9 cellular contexts compared by ENCODE assay signal in genomic region chr3:65672876-65673815, GRCh38.
DNase-seq lines count a peak whose midpoint lies in the region; ATAC-seq and TF ChIP-seq lines count a peak whose summit lies in the region.
"Had no signal": no experiment of that assay in that cellular context is flagged by ENCODE, and none has a peak within 500 bp of the region (broad histone marks: within the 10 kb centered on the region; RNA-seq: fewer than 3 reads in every experiment).

No MANE protein-coding gene starts in this region.

- H3K9me3 ChIP-seq in AG04450 (ENCODE audit: control insufficient read depth, insufficient read depth, low read length) (no peaks in the 10 kb centered on the region), adrenal gland (replicated peaks in 1 of 3) (no peaks in the 10 kb centered on the region)
- no peaks in the 10 kb centered on the region for H3K9me3 ChIP-seq in CD8-positive, alpha-beta T cell (ENCODE audit: low read length)

- WGBS in adrenal gland, 4 donors = 44 to 49% (median 47%) methylated on average over 11 of the region's 11 CpGs

- no peaks in the 10 kb centered on the region for H3K4me1 ChIP-seq in adrenal gland (replicated peaks in 1 of 2)
- H3K4me1 ChIP-seq in CD8-positive, alpha-beta T cell (ENCODE audit: insufficient read depth, low read length) = no peaks in the 10 kb centered on the region

- in situ Hi-C loops in G401 (cut with HindIII; ENCODE audit: low sequenced_read_pairs) = no loop called here

- no peaks in the 10 kb centered on the region for H3K9me3 Mint-ChIP-seq in CD8-positive, alpha-beta T cell

- no peak overlapping the region for H3K27ac ChIP-seq in AG04450 (ENCODE audit: low read depth, low read length)
- H3K27ac ChIP-seq in adrenal gland = no peak overlapping the region
- no peak overlapping the region for H3K27ac ChIP-seq in CD8-positive, alpha-beta T cell (ENCODE audit: low read depth, low read length)

- POLR2A ChIA-PET in AG04450 (lab: Yijun Ruan, JAX) = no interaction called here
- POLR2A ChIA-PET in CD8-positive, alpha-beta T cell (lab: Charles Lee) = no interaction called here

- H3K27me3 ChIP-seq in AG04450 (ENCODE audit: control insufficient read depth, insufficient read depth, low read length) = no peaks in the 10 kb centered on the region
- no peaks in the 10 kb centered on the region for H3K27me3 ChIP-seq in adrenal gland
- no peaks in the 10 kb centered on the region for H3K27me3 ChIP-seq in CD8-positive, alpha-beta T cell (ENCODE audit: insufficient read depth, low read length)

- H3K4me3 ChIP-seq in AG04450 (ENCODE audit: low read depth, low read length) (no peak overlapping the region), adrenal gland (no peak overlapping the region)
- no peak overlapping the region for H3K4me3 ChIP-seq in CD8-positive, alpha-beta T cell (ENCODE audit: low read depth, low read length)

- H3K4me1 Mint-ChIP-seq in CD8-positive, alpha-beta T cell (ENCODE audit: low read depth) = no peaks in the 10 kb centered on the region
- H3K4me1 Mint-ChIP-seq: IgD-negative memory B cell had no signal

- no peaks in the 10 kb centered on the region for H3K36me3 ChIP-seq in adrenal gland (replicated peaks in 1 of 2)
- H3K36me3 ChIP-seq in CD8-positive, alpha-beta T cell (ENCODE audit: insufficient read depth, low read length) = no peaks in the 10 kb centered on the region

- no peak overlapping the region for H3K4me3 Mint-ChIP-seq in CD8-positive, alpha-beta T cell
- H3K4me3 Mint-ChIP-seq: IgD-negative memory B cell had no signal

- DNase-seq in AG04450 (ENCODE audit: low read depth, low spot score) (peak; percentile 1), G401 (ENCODE audit: low spot score) (peak; percentile 62), NCI-H1048 (lab: John Stamatoyannopoulos, UW) (peak; percentile 17), adrenal gland (peak; percentile 43 to 86 (median 69)), hippocampal formation (lab: John Stamatoyannopoulos, UW) (peak; percentile 28 to 36), NCI-H187 (lab: John Stamatoyannopoulos, UW) (no peak)
- DNase-seq in stimulated activated CD4-positive, alpha-beta T cell treated with anti-CD3 and anti-CD28 coated beads, Interleukin-4, amount 100 ng/mL, for 24 hours = peak; percentile 3
- no peak for DNase-seq in CD8-positive, alpha-beta T cell

- intact Hi-C loops in adrenal gland (cut with DNase I) = loop anchor here (10.0 kb wide), 2 partner anchors 238 to 318 kb away; no protein-coding TSS in a partner anchor
- intact Hi-C loops in CD8-positive, alpha-beta T cell (cut with DNase I, micrococcal nuclease) = no loop called here

- H3K36me3 Mint-ChIP-seq in CD8-positive, alpha-beta T cell = no peaks in the 10 kb centered on the region
- H3K36me3 Mint-ChIP-seq: IgD-negative memory B cell had no signal

- no peak for ATAC-seq in CD8-positive, alpha-beta T cell

- CTCF ChIA-PET in AG04450 (lab: Charles Lee) = interaction anchor here (0.7 to 6.7 kb wide), 22 partner anchors 10 to 331 kb away, joined by 3 to 74 read pairs (median 3); no protein-coding TSS in a partner anchor
- CTCF ChIA-PET in CD8-positive, alpha-beta T cell (lab: Charles Lee) = no interaction called here

- H3K27ac Mint-ChIP-seq in CD8-positive, alpha-beta T cell = no peak overlapping the region
- H3K27ac Mint-ChIP-seq: IgD-negative memory B cell had no signal

- TF ChIP-seq POLR2A in adrenal gland (IDR thresholded peaks at IDR 0.05) = no peak

- TF ChIP-seq CTCF in AG04450 (IDR thresholded peaks at IDR 0.05; ENCODE audit: low read depth, low read length) (peak; percentile 75), adrenal gland (IDR thresholded peaks at IDR 0.05) (peak; percentile 48 to 83 (median 69))
- no peak for TF ChIP-seq CTCF in CD8-positive, alpha-beta T cell (IDR thresholded peaks at IDR 0.05)

- H3K27me3 Mint-ChIP-seq in CD8-positive, alpha-beta T cell (ENCODE audit: low read depth) = no peaks in the 10 kb centered on the region
- H3K27me3 Mint-ChIP-seq: IgD-negative memory B cell had no signal

Comparison
In these comparisons a context has a peak if more than half of its experiments do, and no peak if none do; other contexts are left out.
1. DNase-seq: peak in AG04450 (single experiment), G401 (single experiment), NCI-H1048 (single experiment), adrenal gland (7 of 7), hippocampal formation (2 of 2) and stimulated activated CD4-positive, alpha-beta T cell treated with anti-CD3 and anti-CD28 coated beads, Interleukin-4, amount 100 ng/mL, for 24 hours (single experiment); none in NCI-H187 (0 of 2) and CD8-positive, alpha-beta T cell (0 of 7).
2. intact Hi-C loops: an anchor here in adrenal gland (10.0 kb wide); none called in CD8-positive, alpha-beta T cell.